Comparison of ENCODE assay signal across 34 cellular contexts in the genomic region with DNA sequence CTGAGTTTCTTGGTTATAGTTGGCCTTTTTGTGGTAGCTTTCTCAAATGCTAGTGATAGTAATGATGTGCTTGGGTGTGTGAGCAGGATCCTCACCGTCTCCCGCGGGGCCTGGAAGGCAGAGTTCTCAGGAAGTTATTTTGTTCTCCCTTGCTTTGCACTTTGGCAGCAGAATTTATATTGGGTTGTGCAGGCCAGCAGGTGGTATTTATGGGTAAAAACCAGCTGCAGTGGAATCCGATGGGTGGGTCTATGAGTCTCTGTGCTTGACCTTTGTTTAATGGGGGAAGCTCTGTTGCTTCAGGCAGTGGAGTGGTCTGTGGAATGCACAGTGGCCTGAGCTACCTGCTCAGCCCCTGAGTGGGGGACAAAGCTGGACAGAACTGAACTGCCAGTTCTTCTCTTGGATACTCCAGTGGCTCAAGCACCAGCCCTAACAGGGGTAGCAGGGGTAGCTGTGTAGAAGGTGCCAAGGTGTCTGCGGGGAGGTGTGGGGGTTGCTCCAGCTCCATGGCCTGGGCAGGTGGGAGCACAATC. TPM values are rescaled to one million over a fixed set of nuclear protein-coding genes. Genes with fewer than 3 reads are reported as not detected.
DNase-seq lines count a peak whose midpoint lies in the region; ATAC-seq, FAIRE-seq and TF ChIP-seq lines count a peak whose summit lies in the region.
"Had no signal": no experiment of that assay in that cellular context is flagged by ENCODE, and none has a peak within 500 bp of the region (broad histone marks: within the 10 kb centered on the region; RNA-seq: fewer than 3 reads in every experiment).

No MANE protein-coding gene starts in this region.

- H3K4me2 ChIP-seq in HepG2 (ENCODE audit: low read depth, low read length) (no peak overlapping the region), neuronal stem cell (ENCODE audit: insufficient read depth, low read length, poor library complexity, severe bottlenecking) (no peak overlapping the region)
- H3K4me2 ChIP-seq: PC-9 had no signal

- H3K14ac ChIP-seq in neuronal stem cell (ENCODE audit: low read length), result no peak overlapping the region

- no peak for FAIRE-seq in HepG2 (lab: Jason Lieb, UNC)
- FAIRE-seq: A204.1, GM12878, H54 had no signal

- H3K9me3 ChIP-seq in HepG2 (ENCODE audit: low read length), result no peaks in the 10 kb centered on the region
- H3K9me3 ChIP-seq in neuronal stem cell (replicated peaks in 1 of 2; ENCODE audit: control insufficient read depth in 2 of 2, insufficient read depth in 1 of 2, low read depth in 1 of 2, low read length in 2 of 2), result peaks cover 4 to 63% of the 10 kb centered on the region in 2 donors
- H3K9me3 ChIP-seq in esophagus squamous epithelium, result no peaks in the 10 kb centered on the region
- H3K9me3 ChIP-seq: right lobe of liver, thoracic aorta had no signal

- no peaks in the 10 kb centered on the region for H3K27me3 ChIP-seq in HepG2 (ENCODE audit: control insufficient read depth in 1 of 2, insufficient read depth in 2 of 2, low read length in 2 of 2)
- no peaks in the 10 kb centered on the region for H3K27me3 ChIP-seq in neuronal stem cell (ENCODE audit: control insufficient read depth in 3 of 3, insufficient read depth in 3 of 3, low read depth in 1 of 3, low read length in 3 of 3)
- no peaks in the 10 kb centered on the region for H3K27me3 ChIP-seq in esophagus squamous epithelium
- H3K27me3 ChIP-seq: brain microvascular endothelial cell, heart right ventricle, right lobe of liver had no signal

- no peak for ATAC-seq in stimulated activated naive CD8-positive, alpha-beta T cell treated with anti-CD3 and anti-CD28 coated beads, Interleukin-15, amount 100 ng/mL, for 72 hours
- peak; percentile 28 for ATAC-seq in HepG2
- ATAC-seq: activated CD4-positive, alpha-beta T cell treated with anti-CD3 and anti-CD28 coated beads for 36 hours; GM12878; SK-N-SH treated with all-trans-retinoic acid at 6 μM for 48 hours had no signal

- no peak overlapping the region for H2BK5ac ChIP-seq in neuronal stem cell (ENCODE audit: low read length)

- 96% methylated on average over 5 of the region's 5 CpGs for WGBS in HepG2 (ENCODE audit: low lambda C conversion rate)
- WGBS in neuronal stem cell (ENCODE audit: extremely low coverage in 2 of 2, insufficient read length in 2 of 2, insufficient replicate concordance in 1 of 2), 2 donors, result no CpG with 5 or more reads among the region's 5 CpGs
- 80 to 90% methylated on average over 3 to 4 of the region's 5 CpGs for WGBS in esophagus squamous epithelium, 2 donors

- H4K20me1 ChIP-seq in HepG2 (ENCODE audit: insufficient read depth, low read length), result peaks cover 27% of the 10 kb centered on the region

- peak overlapping the region; percentile 81 for H3K27ac Mint-ChIP-seq in stimulated activated naive CD8-positive, alpha-beta T cell treated with anti-CD3 and anti-CD28 coated beads, Interleukin-15, Interleukin-2, amounts not matched to agents 100 ng/mL and 50 ng/mL, for 24 hours
- H3K27ac Mint-ChIP-seq in stimulated activated naive CD8-positive, alpha-beta T cell treated with anti-CD3 and anti-CD28 coated beads, Interleukin-15, amount 100 ng/mL, for 72 hours, result no peak overlapping the region
- H3K27ac Mint-ChIP-seq: activated CD4-positive, alpha-beta T cell treated with anti-CD3 and anti-CD28 coated beads for 36 hours; activated naive CD4-positive, alpha-beta T cell treated with anti-CD3 and anti-CD28 coated beads for 36 hours; activated T-cell treated with anti-CD3 and anti-CD28 coated beads, Interleukin-2, amount 50 U/mL, for 72 hours; CD4-positive, alpha-beta T cell; IgD-negative memory B cell; naive thymus-derived CD4-positive, alpha-beta T cell had no signal

- H3K9ac ChIP-seq in HepG2 (ENCODE audit: insufficient read depth, low read depth, low read length) (no peak overlapping the region), neuronal stem cell (ENCODE audit: low read depth, low read length, poor library complexity) (peak overlapping the region; percentile 47)

- no peak overlapping the region for H3K4ac ChIP-seq in neuronal stem cell (ENCODE audit: low read length)

- TF ChIP-seq CTCF in HepG2 (CRISPR knock-in tag; IDR thresholded peaks at IDR 0.05) (no peak), esophagus squamous epithelium (IDR thresholded peaks at IDR 0.05) (no peak)

- H3K27me3 Mint-ChIP-seq in stimulated activated naive CD8-positive, alpha-beta T cell treated with anti-CD3 and anti-CD28 coated beads, Interleukin-15, Interleukin-2, amounts not matched to agents 100 ng/mL and 50 ng/mL, for 24 hours, result no peaks in the 10 kb centered on the region
- H3K27me3 Mint-ChIP-seq in stimulated activated naive CD8-positive, alpha-beta T cell treated with anti-CD3 and anti-CD28 coated beads, Interleukin-15, amount 100 ng/mL, for 72 hours, result no peaks in the 10 kb centered on the region
- H3K27me3 Mint-ChIP-seq: activated CD4-positive, alpha-beta T cell treated with anti-CD3 and anti-CD28 coated beads for 36 hours; CD4-positive, alpha-beta T cell; IgD-negative memory B cell; naive thymus-derived CD4-positive, alpha-beta T cell had no signal

- H3K4me1 ChIP-seq in HepG2 (ENCODE audit: insufficient read depth, low read length) (peaks cover 79% of the 10 kb centered on the region), neuronal stem cell (ENCODE audit: control insufficient read depth in 2 of 2, insufficient read depth in 1 of 2, low read depth in 1 of 2, low read length in 2 of 2) (no peaks in the 10 kb centered on the region), esophagus squamous epithelium (peaks cover 0 to 12% (median 3%) of the 10 kb centered on the region in 3 donors)

- peaks cover 98% of the 10 kb centered on the region for H3K79me2 ChIP-seq in HepG2 (ENCODE audit: insufficient read depth, low read length)

- no peak overlapping the region for H3K4me3 ChIP-seq in HepG2 (replicated peaks in 1 of 3; ENCODE audit: insufficient read depth in 1 of 3, low read depth in 2 of 3, low read length in 3 of 3)
- no peak overlapping the region for H3K4me3 ChIP-seq in neuronal stem cell (ENCODE audit: low read length in 2 of 2)
- H3K4me3 ChIP-seq in esophagus squamous epithelium, result no peak overlapping the region
- H3K4me3 ChIP-seq: GM12878, heart right ventricle, PC-9, right lobe of liver, thoracic aorta had no signal

- peaks cover 6% of the 10 kb centered on the region for H3K9me3 Mint-ChIP-seq in stimulated activated naive CD8-positive, alpha-beta T cell treated with anti-CD3 and anti-CD28 coated beads, Interleukin-15, Interleukin-2, amounts not matched to agents 100 ng/mL and 50 ng/mL, for 24 hours
- peaks cover 4 to 13% of the 10 kb centered on the region in 2 donors for H3K9me3 Mint-ChIP-seq in stimulated activated naive CD8-positive, alpha-beta T cell treated with anti-CD3 and anti-CD28 coated beads, Interleukin-15, amount 100 ng/mL, for 72 hours

- BruUV-seq in HepG2 (replicated peaks; lab: Mats Ljungman, UMichigan), result no TSS peak

- no peak overlapping the region for H2AFZ ChIP-seq in HepG2 (ENCODE audit: low read length)
- H2AFZ ChIP-seq in neuronal stem cell (ENCODE audit: low read length), result no peak overlapping the region
- H2AFZ ChIP-seq: PC-9 had no signal

- peaks cover 92% of the 10 kb centered on the region for H3K4me1 Mint-ChIP-seq in stimulated activated naive CD8-positive, alpha-beta T cell treated with anti-CD3 and anti-CD28 coated beads, Interleukin-15, Interleukin-2, amounts not matched to agents 100 ng/mL and 50 ng/mL, for 24 hours (ENCODE audit: low read depth)
- peaks cover 88% of the 10 kb centered on the region for H3K4me1 Mint-ChIP-seq in stimulated activated naive CD8-positive, alpha-beta T cell treated with anti-CD3 and anti-CD28 coated beads, Interleukin-15, amount 100 ng/mL, for 72 hours

- H4K8ac ChIP-seq in neuronal stem cell (ENCODE audit: low read depth, low read length), result no peak overlapping the region

- intact Hi-C loops in HepG2 (cut with micrococcal nuclease; ENCODE audit: unreplicated experiment), result no loop called here
- intact Hi-C loops in esophagus squamous epithelium (cut with DNase I), result no loop called here

- H2AK5ac ChIP-seq in neuronal stem cell (ENCODE audit: low read depth, low read length), result no peak overlapping the region

- peak overlapping the region; percentile 25 for H3K4me3 Mint-ChIP-seq in stimulated activated naive CD8-positive, alpha-beta T cell treated with anti-CD3 and anti-CD28 coated beads, Interleukin-15, Interleukin-2, amounts not matched to agents 100 ng/mL and 50 ng/mL, for 24 hours
- no peak overlapping the region for H3K4me3 Mint-ChIP-seq in stimulated activated naive CD8-positive, alpha-beta T cell treated with anti-CD3 and anti-CD28 coated beads, Interleukin-15, amount 100 ng/mL, for 72 hours
- H3K4me3 Mint-ChIP-seq: activated CD4-positive, alpha-beta T cell treated with anti-CD3 and anti-CD28 coated beads for 36 hours; activated naive CD4-positive, alpha-beta T cell treated with anti-CD3 and anti-CD28 coated beads for 36 hours; activated T-cell treated with anti-CD3 and anti-CD28 coated beads, Interleukin-2, amount 50 U/mL, for 72 hours; CD4-positive, alpha-beta T cell; naive thymus-derived CD4-positive, alpha-beta T cell had no signal

- no peak overlapping the region for H3K23ac ChIP-seq in neuronal stem cell (ENCODE audit: low read depth, low read length, poor library complexity)

- H3K36me3 Mint-ChIP-seq in stimulated activated naive CD8-positive, alpha-beta T cell treated with anti-CD3 and anti-CD28 coated beads, Interleukin-15, Interleukin-2, amounts not matched to agents 100 ng/mL and 50 ng/mL, for 24 hours (ENCODE audit: low read depth), result peaks cover 83% of the 10 kb centered on the region

- CTCF ChIA-PET in HepG2 (lab: Yijun Ruan, JAX; ENCODE audit: low intra/inter-chr PET ratio, low total read pairs), result no interaction called here

- H2BK120ac ChIP-seq in neuronal stem cell (ENCODE audit: low read depth, low read length), result no peak overlapping the region

- no peak overlapping the region for H4K91ac ChIP-seq in neuronal stem cell (ENCODE audit: low read depth, low read length, poor library complexity)

- no peak overlapping the region for H2BK12ac ChIP-seq in neuronal stem cell (ENCODE audit: low read length)

- no peak overlapping the region for H3K18ac ChIP-seq in neuronal stem cell (ENCODE audit: low read length)

- TF ChIP-seq EP300 in HepG2 (IDR thresholded peaks at IDR 0.05; ENCODE audit: low read depth in 2 of 2, low read length in 2 of 2) (no peak), HepG2 (CRISPR knock-in tag; IDR thresholded peaks at IDR 0.05; ENCODE audit: borderline replicate concordance) (no peak)

- H3K79me1 ChIP-seq in neuronal stem cell (ENCODE audit: low read depth, low read length), result peaks cover 16% of the 10 kb centered on the region

- TF ChIP-seq POLR2A in HepG2 (IDR thresholded peaks at IDR 0.05; ENCODE audit: insufficient read depth in 1 of 2, low read depth in 2 of 2, low read length in 2 of 2), result no peak
- no peak for TF ChIP-seq POLR2A in esophagus squamous epithelium (IDR thresholded peaks at IDR 0.05)

- no peak overlapping the region for H2BK15ac ChIP-seq in neuronal stem cell (ENCODE audit: low read length)

- peaks cover 9 to 32% of the 10 kb centered on the region in 2 experiments for H3K36me3 ChIP-seq in HepG2 (replicated peaks in 1 of 2; ENCODE audit: control insufficient read depth in 1 of 2, insufficient read depth in 2 of 2, low read length in 2 of 2)
- H3K36me3 ChIP-seq in neuronal stem cell (replicated peaks in 1 of 2; ENCODE audit: control insufficient read depth in 2 of 2, insufficient read depth in 2 of 2, low read length in 2 of 2), result peaks cover 16 to 89% of the 10 kb centered on the region in 2 donors
- peaks cover 0 to 46% (median 0%) of the 10 kb centered on the region in 3 donors for H3K36me3 ChIP-seq in esophagus squamous epithelium
- H3K36me3 ChIP-seq: brain microvascular endothelial cell, thoracic aorta had no signal

- DNase-seq in stimulated activated naive CD8-positive, alpha-beta T cell treated with anti-CD3 and anti-CD28 coated beads, Interleukin-15, amount 100 ng/mL, for 72 hours, result no peak
- no peak for DNase-seq in HepG2 (ENCODE audit: low spot score)
- DNase-seq in neuronal stem cell (ENCODE audit: low spot score), result no peak
- DNase-seq in D341Med (ENCODE audit: low spot score), result no peak
- DNase-seq in NCI-H1930 (lab: John Stamatoyannopoulos, UW), result no peak
- DNase-seq in superior temporal gyrus (ENCODE audit: extremely low spot score), result no peak
- no peak for DNase-seq in esophagus squamous epithelium (lab: John Stamatoyannopoulos, UW)
- DNase-seq: activated CD4-positive, alpha-beta T cell treated with anti-CD3 and anti-CD28 coated beads for 36 hours; activated naive CD4-positive, alpha-beta T cell treated with anti-CD3 and anti-CD28 coated beads for 36 hours; activated T-cell treated with anti-CD3 and anti-CD28 coated beads, Interleukin-2, amount 50 U/mL, for 72 hours; AML-193; amniotic stem cell; brain microvascular endothelial cell; CD4-positive, alpha-beta T cell; effector CD8-positive, alpha-beta T cell; EL; foreskin melanocyte; heart right ventricle; mesenchymal stem cell; naive thymus-derived CD4-positive, alpha-beta T cell; NCI-H1092 treated with DMSO at 0.1 percent for 48 hours; NCI-H2029; NCI-H526 treated with DMSO at 0.1 percent for 48 hours; PC-9; right lobe of liver; stimulated activated CD4-positive, alpha-beta T cell treated with anti-CD3 and anti-CD28 coated beads, Interleukin-4, amount 100 ng/mL, for 24 hours; stimulated activated naive CD4-positive, alpha-beta T cell had no signal

- POLR2A ChIA-PET in HepG2 (lab: Yijun Ruan, JAX), result interaction anchor here (1.9 kb wide), 1 partner anchor 269 kb away, joined by 4 read pairs; a partner anchor contains a TSS

- in situ Hi-C loops in HepG2 (cut with HindIII; ENCODE audit: extremely low pct_ligation_motif_present, low pct_unique_long_range_greater_than_20kb), result no loop called here

- no peak for TF ChIP-seq RAD21 in HepG2 (CRISPR knock-in tag; IDR thresholded peaks at IDR 0.05)

- H3K27ac ChIP-seq in HepG2 (ENCODE audit: extremely low read length, insufficient read depth, low read length) (no peak overlapping the region), neuronal stem cell (replicated peaks; ENCODE audit: low read length) (no peak overlapping the region), esophagus squamous epithelium (no peak overlapping the region)
- H3K27ac ChIP-seq: brain microvascular endothelial cell, heart right ventricle, PC-9, right lobe of liver, thoracic aorta had no signal

RNA-seq across cellular contexts. Expression of a gene that starts 27.3 kb away (rescaled TPM):
- 44.8 and 70.0 TPM in 2 replicates for total RNA-seq in HepG2 (2016; rRNA removed; fragmentation: Illumina TruSeq; extraction: Trizol)
- total RNA-seq in HepG2 (2016; cell fraction: cytosol; rRNA removed; fragmentation: Illumina TruSeq; extraction: Trizol; ENCODE audit: low read depth), result 11.8 and 13.5 TPM in 2 replicates
- 36.8 and 73.6 TPM in 2 replicates for total RNA-seq in HepG2 (2016; cell fraction: insoluble cytoplasmic fraction; rRNA removed; fragmentation: Illumina TruSeq; extraction: Trizol)
- total RNA-seq in HepG2 (2016; cell fraction: membrane; rRNA removed; fragmentation: Illumina TruSeq; extraction: Trizol), result 11.5 and 15.2 TPM in 2 replicates
- total RNA-seq in HepG2 (2016; cell fraction: nucleus; rRNA removed; fragmentation: Illumina TruSeq; extraction: Trizol), result 129 and 155 TPM in 2 replicates
- polyA plus RNA-seq in HepG2 (2011; rRNA removed), result 38.3 and 54.8 TPM in 2 replicates
- polyA plus RNA-seq in HepG2 (2011; cell fraction: cytosol; rRNA removed), result 32.3 and 42.3 TPM in 2 replicates
- 77.8 and 83.2 TPM in 2 replicates for polyA plus RNA-seq in HepG2 (2011; cell fraction: nucleus; rRNA removed)
- polyA plus RNA-seq in HepG2 (2012), result 98.1 and 112 TPM in 2 replicates
- 1.3 and 1.8 TPM in 2 replicates for polyA plus RNA-seq in HepG2 (2016; cell fraction: cytosol; fragmentation: Illumina TruSeq; extraction: Trizol; ENCODE audit: low read depth)
- 22.6 and 26.7 TPM in 2 replicates for polyA plus RNA-seq in HepG2 (2016; cell fraction: insoluble cytoplasmic fraction; fragmentation: Illumina TruSeq; extraction: Trizol; ENCODE audit: low read depth)
- 1.8 and 3.1 TPM in 2 replicates for polyA plus RNA-seq in HepG2 (2016; cell fraction: membrane; fragmentation: Illumina TruSeq; extraction: Trizol; ENCODE audit: low read depth)
- 85.6 and 90.1 TPM in 2 replicates for polyA plus RNA-seq in HepG2 (2016; cell fraction: nucleus; fragmentation: Illumina TruSeq; extraction: Trizol; ENCODE audit: insufficient read depth, low read depth)
- 33.0 and 141 TPM in 2 replicates for polyA minus RNA-seq in HepG2 (2011; rRNA and poly(A)+ RNA removed; ENCODE audit: low replicate concordance)
- polyA minus RNA-seq in HepG2 (2011; cell fraction: cytosol; rRNA and poly(A)+ RNA removed), result 119 and 184 TPM in 2 replicates
- polyA minus RNA-seq in HepG2 (2011; cell fraction: nucleus; rRNA and poly(A)+ RNA removed), result 265 and 283 TPM in 2 replicates
- 14.0 TPM for polyA plus RNA-seq in neuronal stem cell (2013, experiment 1 of 2)
- 13.5 TPM for polyA plus RNA-seq in neuronal stem cell (2013, experiment 2 of 2)
- 10 to 100 TPM; 38.2 to 56.1 (median 52.0) TPM for total RNA-seq in esophagus squamous epithelium
